Comparison of ENCODE assay signal across 8 cellular contexts in the genomic region with DNA sequence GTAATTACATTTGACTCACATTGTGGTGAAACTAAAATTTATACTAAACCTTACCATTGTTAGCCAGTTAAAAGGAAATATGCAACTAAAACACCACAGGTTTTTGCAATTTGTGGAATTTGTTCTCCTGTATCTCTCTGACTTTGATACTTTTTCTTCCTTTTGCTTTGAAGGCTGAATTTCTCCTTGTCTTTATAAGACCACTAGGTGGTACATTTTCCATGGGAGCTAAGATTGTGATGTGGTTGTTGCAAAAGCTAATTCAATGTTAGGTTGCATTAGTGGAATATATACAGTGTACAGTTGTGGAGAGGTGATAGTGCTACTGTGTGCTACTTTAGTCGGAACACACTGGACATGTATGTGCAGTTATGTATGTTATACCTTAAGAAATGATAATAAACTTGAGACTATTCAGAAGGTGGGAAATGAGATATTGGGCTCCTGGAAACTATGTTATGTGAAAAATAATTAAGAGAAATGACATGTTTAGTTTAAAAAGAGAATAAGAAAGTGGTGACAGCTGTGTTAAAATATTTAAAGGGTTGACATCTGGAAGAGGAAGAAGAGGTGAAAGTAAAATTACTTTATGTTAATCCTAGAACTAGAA.
A peak's percentile ranks its signal among the peaks of the same experiment; 100 is the strongest.
DNase-seq lines count a peak whose midpoint lies in the region; ATAC-seq, FAIRE-seq and TF ChIP-seq lines count a peak whose summit lies in the region.

No MANE protein-coding gene starts in this region.

- ATAC-seq in left lobe of liver (peak; percentile 32), HG02840 (IDR thresholded peaks at IDR 0.05; ENCODE audit: low FRiP score, unreplicated experiment) (no peak)

- H3K4me3 ChIP-seq in astrocyte (ENCODE audit: insufficient read depth, low read depth, low read length): no peak overlapping the region

- intact Hi-C loops in activated T-helper 1 cell treated with anti-CD3 and anti-CD28 coated beads, Interleukin-12 subunit alpha, Interleukin-12 subunit beta, Interleukin-2, Interleukin-4 antibody, amounts not matched to agents 30 ng/mL and 10 ng/mL and 1 ng/mL, durations not matched to agents 14 hours and 24 hours and 36 hours (cut with micrococcal nuclease): loop anchor here (1.0 to 5.0 kb wide), 4 partner anchors 76 to 260 kb away; partner anchors contain the start of gene HOPX
- intact Hi-C loops in activated CD4-positive, alpha-beta memory T cell treated with anti-CD3 and anti-CD28 coated beads for 36 hours (cut with micrococcal nuclease): loop anchor here (1.0 kb wide), 1 partner anchor 224 kb away; no protein-coding TSS in a partner anchor

- peaks cover 6% of the 10 kb centered on the region for H3K4me1 Mint-ChIP-seq in astrocyte (ENCODE audit: low read depth, unreplicated experiment)
- H3K4me1 Mint-ChIP-seq in activated T-helper 1 cell treated with anti-CD3 and anti-CD28 coated beads, Interleukin-12 subunit alpha, Interleukin-12 subunit beta, Interleukin-2, Interleukin-4 antibody, amounts not matched to agents 30 ng/mL and 10 ng/mL and 1 ng/mL, durations not matched to agents 14 hours and 24 hours and 36 hours (ENCODE audit: low read depth): no peaks in the 10 kb centered on the region
- no peaks in the 10 kb centered on the region for H3K4me1 Mint-ChIP-seq in activated CD4-positive, alpha-beta memory T cell treated with anti-CD3 and anti-CD28 coated beads for 36 hours (ENCODE audit: low read depth)

- no peaks in the 10 kb centered on the region for H3K27me3 ChIP-seq in astrocyte (ENCODE audit: insufficient read depth, low read length)

- H3K9me3 Mint-ChIP-seq in astrocyte (ENCODE audit: unreplicated experiment): no peaks in the 10 kb centered on the region
- H3K9me3 Mint-ChIP-seq in activated T-helper 1 cell treated with anti-CD3 and anti-CD28 coated beads, Interleukin-12 subunit alpha, Interleukin-12 subunit beta, Interleukin-2, Interleukin-4 antibody, amounts not matched to agents 30 ng/mL and 10 ng/mL and 1 ng/mL, durations not matched to agents 14 hours and 24 hours and 36 hours: no peaks in the 10 kb centered on the region
- no peaks in the 10 kb centered on the region for H3K9me3 Mint-ChIP-seq in activated CD4-positive, alpha-beta memory T cell treated with anti-CD3 and anti-CD28 coated beads for 36 hours

- CTCF ChIA-PET in activated CD4-positive, alpha-beta memory T cell treated with anti-CD3 and anti-CD28 coated beads for 36 hours (lab: Charles Lee): interaction anchor here (0.6 to 2.2 kb wide), 11 partner anchors 32 to 263 kb away, joined by 3 to 27 read pairs (median 4); no protein-coding TSS in a partner anchor

- H4K20me1 ChIP-seq in astrocyte (ENCODE audit: insufficient read depth, low read length): no peaks in the 10 kb centered on the region

- FAIRE-seq in astrocyte (lab: Jason Lieb, UNC): peak; percentile 45

- no peak overlapping the region for H3K27ac Mint-ChIP-seq in astrocyte (ENCODE audit: unreplicated experiment)
- H3K27ac Mint-ChIP-seq in activated T-helper 1 cell treated with anti-CD3 and anti-CD28 coated beads, Interleukin-12 subunit alpha, Interleukin-12 subunit beta, Interleukin-2, Interleukin-4 antibody, amounts not matched to agents 30 ng/mL and 10 ng/mL and 1 ng/mL, durations not matched to agents 14 hours and 24 hours and 36 hours: no peak overlapping the region
- no peak overlapping the region for H3K27ac Mint-ChIP-seq in activated CD4-positive, alpha-beta memory T cell treated with anti-CD3 and anti-CD28 coated beads for 36 hours

- peaks cover 1% of the 10 kb centered on the region for H3K27me3 Mint-ChIP-seq in astrocyte (ENCODE audit: low read depth, unreplicated experiment)
- H3K27me3 Mint-ChIP-seq in activated T-helper 1 cell treated with anti-CD3 and anti-CD28 coated beads, Interleukin-12 subunit alpha, Interleukin-12 subunit beta, Interleukin-2, Interleukin-4 antibody, amounts not matched to agents 30 ng/mL and 10 ng/mL and 1 ng/mL, durations not matched to agents 14 hours and 24 hours and 36 hours (ENCODE audit: insufficient read depth): peaks cover 11% of the 10 kb centered on the region
- peaks cover 3% of the 10 kb centered on the region for H3K27me3 Mint-ChIP-seq in activated CD4-positive, alpha-beta memory T cell treated with anti-CD3 and anti-CD28 coated beads for 36 hours

- no peaks in the 10 kb centered on the region for H3K36me3 Mint-ChIP-seq in astrocyte (ENCODE audit: low read depth, unreplicated experiment)
- no peaks in the 10 kb centered on the region for H3K36me3 Mint-ChIP-seq in activated T-helper 1 cell treated with anti-CD3 and anti-CD28 coated beads, Interleukin-12 subunit alpha, Interleukin-12 subunit beta, Interleukin-2, Interleukin-4 antibody, amounts not matched to agents 30 ng/mL and 10 ng/mL and 1 ng/mL, durations not matched to agents 14 hours and 24 hours and 36 hours (ENCODE audit: low read depth)
- H3K36me3 Mint-ChIP-seq in activated CD4-positive, alpha-beta memory T cell treated with anti-CD3 and anti-CD28 coated beads for 36 hours: no peaks in the 10 kb centered on the region

- DNase-seq in D341Med (ENCODE audit: low spot score): peak; percentile 35
- peak; percentile 24 for DNase-seq in astrocyte (ENCODE audit: low read depth)
- DNase-seq in left lobe of liver (ENCODE audit: low spot score): no peak
- DNase-seq in activated T-helper 1 cell treated with anti-CD3 and anti-CD28 coated beads, Interleukin-12 subunit alpha, Interleukin-12 subunit beta, Interleukin-2, Interleukin-4 antibody, amounts not matched to agents 30 ng/mL and 10 ng/mL and 1 ng/mL, durations not matched to agents 14 hours and 24 hours and 36 hours (ENCODE audit: low spot score): no peak
- no peak for DNase-seq in activated CD4-positive, alpha-beta memory T cell treated with anti-CD3 and anti-CD28 coated beads for 36 hours
- no peak for DNase-seq in NCI-H226

- no peak for TF ChIP-seq EP300 in Ishikawa (IDR thresholded peaks at IDR 0.05; ENCODE audit: borderline replicate concordance)

- H2AFZ ChIP-seq in astrocyte (ENCODE audit: low read depth, low read length): no peak overlapping the region

- no peaks in the 10 kb centered on the region for H3K4me1 ChIP-seq in astrocyte (ENCODE audit: insufficient read depth, low read length)

- no peaks in the 10 kb centered on the region for H3K36me3 ChIP-seq in astrocyte (ENCODE audit: insufficient read depth, low read length)

- no peak overlapping the region for H3K27ac ChIP-seq in astrocyte (ENCODE audit: low read depth, low read length)

- TF ChIP-seq CTCF in astrocyte (IDR thresholded peaks at IDR 0.05; ENCODE audit: insufficient read depth, low read depth, low read length): peak; percentile 53

- H3K9me3 ChIP-seq in astrocyte (ENCODE audit: insufficient read depth, low read depth, low read length): no peaks in the 10 kb centered on the region

- H3K4me2 ChIP-seq in astrocyte (ENCODE audit: low read length): no peak overlapping the region

- no peak overlapping the region for H3K4me3 Mint-ChIP-seq in astrocyte (ENCODE audit: unreplicated experiment)
- H3K4me3 Mint-ChIP-seq in activated T-helper 1 cell treated with anti-CD3 and anti-CD28 coated beads, Interleukin-12 subunit alpha, Interleukin-12 subunit beta, Interleukin-2, Interleukin-4 antibody, amounts not matched to agents 30 ng/mL and 10 ng/mL and 1 ng/mL, durations not matched to agents 14 hours and 24 hours and 36 hours: no peak overlapping the region
- no peak overlapping the region for H3K4me3 Mint-ChIP-seq in activated CD4-positive, alpha-beta memory T cell treated with anti-CD3 and anti-CD28 coated beads for 36 hours

- H3K79me2 ChIP-seq in astrocyte (ENCODE audit: insufficient read depth, low read length): no peaks in the 10 kb centered on the region

- peak; percentile 64 for TF ChIP-seq RAD21 in Ishikawa (IDR thresholded peaks at IDR 0.05; ENCODE audit: low read depth)

- POLR2A ChIA-PET in activated CD4-positive, alpha-beta memory T cell treated with anti-CD3 and anti-CD28 coated beads for 36 hours (lab: Charles Lee): no interaction called here

- H3K9ac ChIP-seq in astrocyte (ENCODE audit: low read length): no peak overlapping the region

TF ChIP-seq in Ishikawa, 13 proteins besides CTCF, POLR2A, EP300 and RAD21 (continues in another document):
- no peak for TF ChIP-seq EGR1 (IDR thresholded peaks at IDR 0.05)
- TF ChIP-seq FOXM1 (IDR thresholded peaks at IDR 0.05; ENCODE audit: borderline replicate concordance, low read depth): no peak
- TF ChIP-seq, protein P1, sequence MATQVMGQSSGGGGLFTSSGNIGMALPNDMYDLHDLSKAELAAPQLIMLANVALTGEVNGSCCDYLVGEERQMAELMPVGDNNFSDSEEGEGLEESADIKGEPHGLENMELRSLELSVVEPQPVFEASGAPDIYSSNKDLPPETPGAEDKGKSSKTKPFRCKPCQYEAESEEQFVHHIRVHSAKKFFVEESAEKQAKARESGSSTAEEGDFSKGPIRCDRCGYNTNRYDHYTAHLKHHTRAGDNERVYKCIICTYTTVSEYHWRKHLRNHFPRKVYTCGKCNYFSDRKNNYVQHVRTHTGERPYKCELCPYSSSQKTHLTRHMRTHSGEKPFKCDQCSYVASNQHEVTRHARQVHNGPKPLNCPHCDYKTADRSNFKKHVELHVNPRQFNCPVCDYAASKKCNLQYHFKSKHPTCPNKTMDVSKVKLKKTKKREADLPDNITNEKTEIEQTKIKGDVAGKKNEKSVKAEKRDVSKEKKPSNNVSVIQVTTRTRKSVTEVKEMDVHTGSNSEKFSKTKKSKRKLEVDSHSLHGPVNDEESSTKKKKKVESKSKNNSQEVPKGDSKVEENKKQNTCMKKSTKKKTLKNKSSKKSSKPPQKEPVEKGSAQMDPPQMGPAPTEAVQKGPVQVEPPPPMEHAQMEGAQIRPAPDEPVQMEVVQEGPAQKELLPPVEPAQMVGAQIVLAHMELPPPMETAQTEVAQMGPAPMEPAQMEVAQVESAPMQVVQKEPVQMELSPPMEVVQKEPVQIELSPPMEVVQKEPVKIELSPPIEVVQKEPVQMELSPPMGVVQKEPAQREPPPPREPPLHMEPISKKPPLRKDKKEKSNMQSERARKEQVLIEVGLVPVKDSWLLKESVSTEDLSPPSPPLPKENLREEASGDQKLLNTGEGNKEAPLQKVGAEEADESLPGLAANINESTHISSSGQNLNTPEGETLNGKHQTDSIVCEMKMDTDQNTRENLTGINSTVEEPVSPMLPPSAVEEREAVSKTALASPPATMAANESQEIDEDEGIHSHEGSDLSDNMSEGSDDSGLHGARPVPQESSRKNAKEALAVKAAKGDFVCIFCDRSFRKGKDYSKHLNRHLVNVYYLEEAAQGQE (IDR thresholded peaks at IDR 0.05; ENCODE audit: low read depth): no peak
- TF ChIP-seq CREB1 (IDR thresholded peaks at IDR 0.05; ENCODE audit: low read depth): no peak
- TF ChIP-seq YY1 (IDR thresholded peaks at IDR 0.05; ENCODE audit: low read depth): no peak
- no peak for TF ChIP-seq CEBPB (IDR thresholded peaks at IDR 0.05)
- no peak for TF ChIP-seq TCF12 (IDR thresholded peaks at IDR 0.05; ENCODE audit: low read depth)
- no peak for TF ChIP-seq TAF1 (IDR thresholded peaks at IDR 0.05; ENCODE audit: low read depth)
- TF ChIP-seq TEAD4 (IDR thresholded peaks at IDR 0.05): no peak

Comparison
In these comparisons a context has a peak if more than half of its experiments do, and no peak if none do; other contexts are left out.
1. DNase-seq: peak in D341Med (single experiment) and astrocyte (single experiment); none in left lobe of liver (single experiment), activated T-helper 1 cell treated with anti-CD3 and anti-CD28 coated beads, Interleukin-12 subunit alpha, Interleukin-12 subunit beta, Interleukin-2, Interleukin-4 antibody, amounts not matched to agents 30 ng/mL and 10 ng/mL and 1 ng/mL, durations not matched to agents 14 hours and 24 hours and 36 hours (single experiment), activated CD4-positive, alpha-beta memory T cell treated with anti-CD3 and anti-CD28 coated beads for 36 hours (single experiment) and NCI-H226 (single experiment).